20 cellular contexts compared by ENCODE assay signal in the genomic region with DNA sequence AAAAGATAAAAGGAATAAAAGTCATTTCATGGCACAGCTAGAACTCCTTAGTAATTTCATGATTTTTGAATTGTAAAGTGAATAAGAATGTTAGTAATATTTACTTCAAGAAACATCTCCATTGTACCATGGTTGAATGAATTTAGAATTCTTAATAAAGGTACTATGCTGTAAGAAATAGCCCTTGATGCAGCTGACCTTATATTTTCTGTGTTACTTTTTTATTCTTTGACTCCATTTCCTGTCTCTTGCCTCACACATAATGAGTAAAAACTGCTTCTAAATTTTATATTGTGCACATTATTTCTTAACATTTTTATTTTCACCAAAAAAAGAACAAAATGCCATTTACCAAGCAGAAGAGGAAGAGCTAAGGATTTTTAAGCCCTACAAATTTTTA.
"Had no signal": no experiment of that assay in that cellular context is flagged by ENCODE, and none has a peak within 500 bp of the region (broad histone marks: within the 10 kb centered on the region; RNA-seq: fewer than 3 reads in every experiment).

No MANE protein-coding gene starts in this region.

- DNase-seq: activated CD4-positive, alpha-beta T cell treated with anti-CD3 and anti-CD28 coated beads for 48 hours; activated CD4-positive, alpha-beta T cell treated with anti-CD3 and anti-CD28 coated beads, Interleukin-2, amount 50 U/mL, for 48 hours; activated CD8-positive, alpha-beta memory T cell treated with anti-CD3 and anti-CD28 coated beads for 24 hours; activated effector memory CD4-positive, alpha-beta T cell treated with Interleukin-2 at 50 U/mL for 16 hours; activated naive CD4-positive, alpha-beta T cell treated with Interleukin-2 at 50 U/mL for 16 hours; anterior cingulate cortex; dorsolateral prefrontal cortex; effector memory CD4-positive, alpha-beta T cell; foreskin fibroblast; heart left ventricle; hypothalamus; left lung; occipital lobe; right cardiac atrium; spleen; stimulated activated naive CD4-positive, alpha-beta T cell had no signal

- H3K36me3 ChIP-seq: heart left ventricle, left lung, spleen, tibial nerve had no signal

- ATAC-seq: heart left ventricle, left lung, right cardiac atrium had no signal

- H3K79me2 ChIP-seq: parathyroid adenoma had no signal

- H3K27me3 ChIP-seq: dorsolateral prefrontal cortex, heart left ventricle, left lung, spleen, tibial nerve had no signal

- H3K27ac ChIP-seq: coronary artery, dorsolateral prefrontal cortex, heart left ventricle, left lung, parathyroid adenoma, spleen, tibial nerve, VCaP had no signal

- H3K9ac ChIP-seq: parathyroid adenoma had no signal

- H2AFZ ChIP-seq: parathyroid adenoma had no signal

- H3K4me1 ChIP-seq: heart left ventricle, left lung, parathyroid adenoma, spleen, tibial nerve had no signal

- H3K9me3 ChIP-seq: left lung, spleen had no signal

- H3K4me3 ChIP-seq: coronary artery, dorsolateral prefrontal cortex, heart left ventricle, left lung, spleen, tibial nerve had no signal
